In genomic region chr1:152960452-152961044, GRCh38 we compare ENCODE assay signal across 17 cellular contexts. TPM values are rescaled to one million over a fixed set of nuclear protein-coding genes. Genes with fewer than 3 reads are reported as not detected.
A peak's percentile ranks its signal among the peaks of the same experiment; 100 is the strongest.
DNase-seq lines count a peak whose midpoint lies in the region; ATAC-seq, FAIRE-seq and TF ChIP-seq lines count a peak whose summit lies in the region.
"Had no signal": no experiment of that assay in that cellular context is flagged by ENCODE, and none has a peak within 500 bp of the region (broad histone marks: within the 10 kb centered on the region; RNA-seq: fewer than 3 reads in every experiment).

No MANE protein-coding gene starts in this region.

- FAIRE-seq in GM12891 (lab: Jason Lieb, UNC), result no peak

- DNase-seq in COLO668 (lab: John Stamatoyannopoulos, UW; ENCODE audit: unreplicated experiment) (peak; percentile 13), GM12891 (ENCODE audit: insufficient read length, low spot score) (peak; percentile 20), NCI-H69 (lab: John Stamatoyannopoulos, UW) (peak; percentile 37), erythroblast (lab: John Stamatoyannopoulos, UW) (peak; percentile 3 to 10), SHP77 (lab: John Stamatoyannopoulos, UW) (no peak), NCI-H510A (lab: John Stamatoyannopoulos, UW) (no peak)
- DNase-seq: activated CD4-positive, alpha-beta T cell treated with anti-CD3 and anti-CD28 coated beads, Interleukin-2, amount 10 ng/mL, durations not matched to agents 24 days and 14 days; activated T-cell treated with anti-CD3 and anti-CD28 coated beads, Interleukin-2, amount 50 U/mL, for 72 hours; DMS 273 treated with DMSO at 0.1 percent for 48 hours; glutamatergic neuron; left cardiac atrium; MV-4-11; NCI-H2227 treated with DMSO at 0.1 percent for 48 hours; stimulated activated CD4-positive, alpha-beta T cell treated with anti-CD3 and anti-CD28 coated beads, Interleukin-12 subunit alpha, Interleukin-12 subunit beta, amount 100 ng/mL, for 4 hours; substantia nigra had no signal

- ATAC-seq in GM18870 (IDR thresholded peaks at IDR 0.05; ENCODE audit: unreplicated experiment), result no peak
- ATAC-seq in HG03097 (IDR thresholded peaks at IDR 0.05; ENCODE audit: low FRiP score, unreplicated experiment), result no peak
- ATAC-seq: activated T-cell treated with anti-CD3 and anti-CD28 coated beads, Interleukin-2, amount 50 U/mL, for 72 hours; left cardiac atrium had no signal

- TF ChIP-seq POLR2A in GM12891 (IDR thresholded peaks at IDR 0.05; ENCODE audit: low read depth, low read length) (no peak), erythroblast (IDR thresholded peaks at IDR 0.05; ENCODE audit: low read length) (no peak)

TF ChIP-seq in GM12891, 5 proteins besides CTCF, POLR2A, EP300 and RAD21:
- TF ChIP-seq PAX5 (IDR thresholded peaks at IDR 0.05; ENCODE audit: insufficient read depth, low read length, severe bottlenecking) (no peak), POLR2AphosphoS5 (IDR thresholded peaks at IDR 0.05; ENCODE audit: low read depth, low read length) (no peak), POU2F2 (IDR thresholded peaks at IDR 0.05; ENCODE audit: low read depth, low read length) (no peak), SPI1 (IDR thresholded peaks at IDR 0.05; ENCODE audit: low read depth, low read length) (no peak), TAF1 (IDR thresholded peaks at IDR 0.05; ENCODE audit: low read depth, low read length) (no peak)

RNA-seq across cellular contexts. Expression of gene SPRR4, which starts 9.9 kb away (rescaled TPM):
- not detected for polyA plus RNA-seq in GM12891 (2012; ENCODE audit: low read depth, missing spikeins)

RNA-seq across cellular contexts. Expression of gene SPRR5, which starts 13.5 kb away (rescaled TPM):
- not detected for polyA plus RNA-seq in GM12891 (2012; ENCODE audit: low read depth, missing spikeins)

RNA-seq across cellular contexts. Expression of gene SPRR1A, which starts 23.3 kb away (rescaled TPM):
- not detected for polyA plus RNA-seq in GM12891 (2012; ENCODE audit: low read depth, missing spikeins)

RNA-seq across cellular contexts. Expression of gene SPRR3, which starts 41.0 kb away (rescaled TPM):
- not detected for polyA plus RNA-seq in GM12891 (2012; ENCODE audit: low read depth, missing spikeins)

RNA-seq across cellular contexts. Expression of gene IVL, which starts 52.2 kb away (rescaled TPM):
- 0.95 TPM for polyA plus RNA-seq in GM12891 (2012; ENCODE audit: low read depth, missing spikeins)

Comparison
In these comparisons a context has a peak if more than half of its experiments do, and no peak if none do; other contexts are left out.
1. DNase-seq: peak in COLO668 (single experiment), GM12891 (single experiment), NCI-H69 (single experiment) and erythroblast (2 of 2); none in SHP77 (0 of 2) and NCI-H510A (single experiment).